ENCODE assay signal across 14 cellular contexts in the genomic region with DNA sequence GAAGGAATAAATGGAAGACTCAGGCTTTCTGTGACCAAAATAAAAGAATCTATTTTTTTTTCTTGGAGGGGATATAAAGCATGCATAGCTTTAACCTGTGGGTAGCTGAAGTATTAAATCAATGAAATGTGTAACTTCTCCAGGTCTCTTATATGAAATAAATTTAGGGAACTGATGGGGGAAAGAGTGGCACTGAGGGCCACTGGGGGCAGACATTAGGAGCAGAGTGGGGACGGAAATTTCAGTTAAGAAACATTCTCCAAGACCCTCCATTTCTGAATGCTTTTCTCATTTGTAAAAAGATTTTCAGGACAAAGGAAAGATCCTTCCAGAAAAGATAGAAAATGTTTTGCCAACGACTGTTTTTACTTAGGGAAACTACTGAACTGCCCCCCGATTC.
A peak's percentile ranks its signal among the peaks of the same experiment; 100 is the strongest.
DNase-seq lines count a peak whose midpoint lies in the region; ATAC-seq and TF ChIP-seq lines count a peak whose summit lies in the region.
"Had no signal": no experiment of that assay in that cellular context is flagged by ENCODE, and none has a peak within 500 bp of the region (broad histone marks: within the 10 kb centered on the region; RNA-seq: fewer than 3 reads in every experiment).

No MANE protein-coding gene starts in this region.

- H3K36me3 ChIP-seq in naive thymus-derived CD4-positive, alpha-beta T cell (ENCODE audit: control insufficient read depth in 2 of 3, insufficient read depth in 3 of 3, low read length in 3 of 3) = no peaks in the 10 kb centered on the region

- H3K27me3 ChIP-seq in naive thymus-derived CD4-positive, alpha-beta T cell (ENCODE audit: control insufficient read depth in 2 of 2, insufficient read depth in 2 of 2, low read length in 2 of 2) = peaks cover 9 to 20% of the 10 kb centered on the region in 2 donors

- H3K9me3 Mint-ChIP-seq in WTC11 = no peaks in the 10 kb centered on the region
- H3K9me3 Mint-ChIP-seq in naive thymus-derived CD4-positive, alpha-beta T cell = peaks cover 0 to 15% (median 0%) of the 10 kb centered on the region in 11 donors
- H3K9me3 Mint-ChIP-seq: activated CD4-positive, alpha-beta memory T cell treated with anti-CD3 and anti-CD28 coated beads for 36 hours had no signal

- no peak overlapping the region for H3K27ac ChIP-seq in naive thymus-derived CD4-positive, alpha-beta T cell (ENCODE audit: low read depth, low read length)
- H3K27ac ChIP-seq: 22Rv1, foreskin keratinocyte had no signal

- CTCF ChIA-PET in WTC11 (lab: Charles Lee) = interaction anchor here (1.0 kb wide), 1 partner anchor 114 kb away, joined by 3 read pairs; no protein-coding TSS in a partner anchor
- CTCF ChIA-PET in naive thymus-derived CD4-positive, alpha-beta T cell (lab: Charles Lee) = no interaction called here

- DNase-seq in DMS 273 (lab: John Stamatoyannopoulos, UW; ENCODE audit: unreplicated experiment) = peak; percentile 42
- no peak for DNase-seq in DMS 273 treated with DMSO at 0.1 percent for 48 hours (lab: John Stamatoyannopoulos, UW)
- peak; percentile 42 for DNase-seq in KBM-7
- no peak for DNase-seq in WTC11 (ENCODE audit: low spot score)
- DNase-seq in naive thymus-derived CD4-positive, alpha-beta T cell = no peak
- no peak for DNase-seq in DMS79 treated with DMSO at 0.1 percent for 48 hours (lab: John Stamatoyannopoulos, UW)
- no peak for DNase-seq in SW480 (ENCODE audit: low spot score)
- DNase-seq in NCI-H187 treated with DMSO at 0.1 percent for 48 hours (lab: John Stamatoyannopoulos, UW) = no peak
- DNase-seq: activated CD4-positive, alpha-beta memory T cell treated with anti-CD3 and anti-CD28 coated beads for 36 hours; dermis blood vessel endothelial cell; NCI-H1417 treated with DMSO at 0.1 percent for 48 hours; NCI-H69 had no signal

- no peak overlapping the region for H3K4me3 ChIP-seq in naive thymus-derived CD4-positive, alpha-beta T cell (ENCODE audit: low read length)

- intact Hi-C loops in naive thymus-derived CD4-positive, alpha-beta T cell (cut with micrococcal nuclease) = loop anchor here in 1 of 2 donors (5.0 kb wide), 1 partner anchor 114 kb away; no protein-coding TSS in a partner anchor

- H3K4me3 Mint-ChIP-seq in WTC11 = peak overlapping the region; percentile 93
- peak overlapping the region in 9 of 10 donors; percentile 67 to 91 (median 83) for H3K4me3 Mint-ChIP-seq in naive thymus-derived CD4-positive, alpha-beta T cell

- ATAC-seq in WTC11 = no peak
- no peak for ATAC-seq in naive thymus-derived CD4-positive, alpha-beta T cell
- ATAC-seq: foreskin keratinocyte had no signal

- TF ChIP-seq CTCF in WTC11 (IDR thresholded peaks at IDR 0.05) = no peak

- POLR2A ChIA-PET in WTC11 (lab: Charles Lee) = no interaction called here
- POLR2A ChIA-PET in naive thymus-derived CD4-positive, alpha-beta T cell (lab: Charles Lee) = interaction anchor here (0.7 kb wide), 1 partner anchor 122 kb away, joined by 3 read pairs; no protein-coding TSS in a partner anchor

- peaks cover 6 to 13% of the 10 kb centered on the region in 2 donors for H3K4me1 ChIP-seq in naive thymus-derived CD4-positive, alpha-beta T cell (ENCODE audit: control insufficient read depth in 2 of 2, insufficient read depth in 2 of 2, low read length in 2 of 2)
- H3K4me1 ChIP-seq: foreskin keratinocyte had no signal

- H3K27ac Mint-ChIP-seq in WTC11 = no peak overlapping the region
- no peak overlapping the region for H3K27ac Mint-ChIP-seq in naive thymus-derived CD4-positive, alpha-beta T cell
- H3K27ac Mint-ChIP-seq: activated CD4-positive, alpha-beta memory T cell treated with anti-CD3 and anti-CD28 coated beads for 36 hours had no signal

- H3K9me3 ChIP-seq in naive thymus-derived CD4-positive, alpha-beta T cell (ENCODE audit: control insufficient read depth in 2 of 3, low read length in 3 of 3) = no peaks in the 10 kb centered on the region

- H3K36me3 Mint-ChIP-seq in WTC11 = no peaks in the 10 kb centered on the region
- H3K36me3 Mint-ChIP-seq in naive thymus-derived CD4-positive, alpha-beta T cell = peaks cover 0 to 4% (median 0%) of the 10 kb centered on the region in 5 donors
- H3K36me3 Mint-ChIP-seq: activated CD4-positive, alpha-beta memory T cell treated with anti-CD3 and anti-CD28 coated beads for 36 hours had no signal

- no peaks in the 10 kb centered on the region for H3K27me3 Mint-ChIP-seq in WTC11 (ENCODE audit: low read depth)
- H3K27me3 Mint-ChIP-seq in naive thymus-derived CD4-positive, alpha-beta T cell = peaks cover 62 to 78% (median 69%) of the 10 kb centered on the region in 5 donors

- in situ Hi-C loops in KBM-7 (cut with MboI; ENCODE audit: low pct_unique_long_range_greater_than_20kb, low sequenced_read_pairs) = no loop called here

- peaks cover 14% of the 10 kb centered on the region for H3K4me1 Mint-ChIP-seq in WTC11
- peaks cover 15 to 30% (median 23%) of the 10 kb centered on the region in 7 donors for H3K4me1 Mint-ChIP-seq in naive thymus-derived CD4-positive, alpha-beta T cell

TF ChIP-seq in WTC11, 78 proteins besides CTCF, POLR2A, EP300 and RAD21 (continues in another document):
- TF ChIP-seq, protein P1, sequence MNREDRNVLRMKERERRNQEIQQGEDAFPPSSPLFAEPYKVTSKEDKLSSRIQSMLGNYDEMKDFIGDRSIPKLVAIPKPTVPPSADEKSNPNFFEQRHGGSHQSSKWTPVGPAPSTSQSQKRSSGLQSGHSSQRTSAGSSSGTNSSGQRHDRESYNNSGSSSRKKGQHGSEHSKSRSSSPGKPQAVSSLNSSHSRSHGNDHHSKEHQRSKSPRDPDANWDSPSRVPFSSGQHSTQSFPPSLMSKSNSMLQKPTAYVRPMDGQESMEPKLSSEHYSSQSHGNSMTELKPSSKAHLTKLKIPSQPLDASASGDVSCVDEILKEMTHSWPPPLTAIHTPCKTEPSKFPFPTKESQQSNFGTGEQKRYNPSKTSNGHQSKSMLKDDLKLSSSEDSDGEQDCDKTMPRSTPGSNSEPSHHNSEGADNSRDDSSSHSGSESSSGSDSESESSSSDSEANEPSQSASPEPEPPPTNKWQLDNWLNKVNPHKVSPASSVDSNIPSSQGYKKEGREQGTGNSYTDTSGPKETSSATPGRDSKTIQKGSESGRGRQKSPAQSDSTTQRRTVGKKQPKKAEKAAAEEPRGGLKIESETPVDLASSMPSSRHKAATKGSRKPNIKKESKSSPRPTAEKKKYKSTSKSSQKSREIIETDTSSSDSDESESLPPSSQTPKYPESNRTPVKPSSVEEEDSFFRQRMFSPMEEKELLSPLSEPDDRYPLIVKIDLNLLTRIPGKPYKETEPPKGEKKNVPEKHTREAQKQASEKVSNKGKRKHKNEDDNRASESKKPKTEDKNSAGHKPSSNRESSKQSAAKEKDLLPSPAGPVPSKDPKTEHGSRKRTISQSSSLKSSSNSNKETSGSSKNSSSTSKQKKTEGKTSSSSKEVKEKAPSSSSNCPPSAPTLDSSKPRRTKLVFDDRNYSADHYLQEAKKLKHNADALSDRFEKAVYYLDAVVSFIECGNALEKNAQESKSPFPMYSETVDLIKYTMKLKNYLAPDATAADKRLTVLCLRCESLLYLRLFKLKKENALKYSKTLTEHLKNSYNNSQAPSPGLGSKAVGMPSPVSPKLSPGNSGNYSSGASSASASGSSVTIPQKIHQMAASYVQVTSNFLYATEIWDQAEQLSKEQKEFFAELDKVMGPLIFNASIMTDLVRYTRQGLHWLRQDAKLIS (CRISPR knock-in tag; IDR thresholded peaks at IDR 0.05; ENCODE audit: borderline replicate concordance) = no peak
- no peak for TF ChIP-seq ZNF219 (CRISPR knock-in tag; IDR thresholded peaks at IDR 0.05; ENCODE audit: borderline replicate concordance)
- no peak for TF ChIP-seq ZNF423 (CRISPR knock-in tag; IDR thresholded peaks at IDR 0.05)
- TF ChIP-seq, protein P2, sequence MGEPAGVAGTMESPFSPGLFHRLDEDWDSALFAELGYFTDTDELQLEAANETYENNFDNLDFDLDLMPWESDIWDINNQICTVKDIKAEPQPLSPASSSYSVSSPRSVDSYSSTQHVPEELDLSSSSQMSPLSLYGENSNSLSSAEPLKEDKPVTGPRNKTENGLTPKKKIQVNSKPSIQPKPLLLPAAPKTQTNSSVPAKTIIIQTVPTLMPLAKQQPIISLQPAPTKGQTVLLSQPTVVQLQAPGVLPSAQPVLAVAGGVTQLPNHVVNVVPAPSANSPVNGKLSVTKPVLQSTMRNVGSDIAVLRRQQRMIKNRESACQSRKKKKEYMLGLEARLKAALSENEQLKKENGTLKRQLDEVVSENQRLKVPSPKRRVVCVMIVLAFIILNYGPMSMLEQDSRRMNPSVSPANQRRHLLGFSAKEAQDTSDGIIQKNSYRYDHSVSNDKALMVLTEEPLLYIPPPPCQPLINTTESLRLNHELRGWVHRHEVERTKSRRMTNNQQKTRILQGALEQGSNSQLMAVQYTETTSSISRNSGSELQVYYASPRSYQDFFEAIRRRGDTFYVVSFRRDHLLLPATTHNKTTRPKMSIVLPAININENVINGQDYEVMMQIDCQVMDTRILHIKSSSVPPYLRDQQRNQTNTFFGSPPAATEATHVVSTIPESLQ (CRISPR knock-in tag; IDR thresholded peaks at IDR 0.05) = no peak
- TF ChIP-seq FOXK1 (CRISPR knock-in tag; IDR thresholded peaks at IDR 0.05) = no peak
- TF ChIP-seq, protein P3, sequence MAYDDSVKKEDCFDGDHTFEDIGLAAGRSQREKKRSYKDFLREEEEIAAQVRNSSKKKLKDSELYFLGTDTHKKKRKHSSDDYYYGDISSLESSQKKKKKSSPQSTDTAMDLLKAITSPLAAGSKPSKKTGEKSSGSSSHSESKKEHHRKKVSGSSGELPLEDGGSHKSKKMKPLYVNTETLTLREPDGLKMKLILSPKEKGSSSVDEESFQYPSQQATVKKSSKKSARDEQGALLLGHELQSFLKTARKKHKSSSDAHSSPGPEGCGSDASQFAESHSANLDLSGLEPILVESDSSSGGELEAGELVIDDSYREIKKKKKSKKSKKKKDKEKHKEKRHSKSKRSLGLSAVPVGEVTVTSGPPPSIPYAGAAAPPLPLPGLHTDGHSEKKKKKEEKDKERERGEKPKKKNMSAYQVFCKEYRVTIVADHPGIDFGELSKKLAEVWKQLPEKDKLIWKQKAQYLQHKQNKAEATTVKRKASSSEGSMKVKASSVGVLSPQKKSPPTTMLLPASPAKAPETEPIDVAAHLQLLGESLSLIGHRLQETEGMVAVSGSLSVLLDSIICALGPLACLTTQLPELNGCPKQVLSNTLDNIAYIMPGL (CRISPR knock-in tag; IDR thresholded peaks at IDR 0.05) = no peak
- TF ChIP-seq JAZF1 (CRISPR knock-in tag; IDR thresholded peaks at IDR 0.05) = no peak
- no peak for TF ChIP-seq SOX15 (CRISPR knock-in tag; IDR thresholded peaks at IDR 0.05)
- TF ChIP-seq CREB1 (CRISPR knock-in tag; IDR thresholded peaks at IDR 0.05) = no peak
- TF ChIP-seq NR1H2 (CRISPR knock-in tag; IDR thresholded peaks at IDR 0.05) = no peak
- TF ChIP-seq NFE2L1 (CRISPR knock-in tag; IDR thresholded peaks at IDR 0.05) = no peak
- TF ChIP-seq, protein P4, sequence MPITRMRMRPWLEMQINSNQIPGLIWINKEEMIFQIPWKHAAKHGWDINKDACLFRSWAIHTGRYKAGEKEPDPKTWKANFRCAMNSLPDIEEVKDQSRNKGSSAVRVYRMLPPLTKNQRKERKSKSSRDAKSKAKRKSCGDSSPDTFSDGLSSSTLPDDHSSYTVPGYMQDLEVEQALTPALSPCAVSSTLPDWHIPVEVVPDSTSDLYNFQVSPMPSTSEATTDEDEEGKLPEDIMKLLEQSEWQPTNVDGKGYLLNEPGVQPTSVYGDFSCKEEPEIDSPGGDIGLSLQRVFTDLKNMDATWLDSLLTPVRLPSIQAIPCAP (CRISPR knock-in tag; IDR thresholded peaks at IDR 0.05) = no peak

Comparison
In these comparisons a context has a peak if more than half of its experiments do, and no peak if none do; other contexts are left out.
1. DNase-seq: peak in DMS 273 (single experiment) and KBM-7 (single experiment); none in DMS 273 treated with DMSO at 0.1 percent for 48 hours (single experiment), WTC11 (single experiment), naive thymus-derived CD4-positive, alpha-beta T cell (0 of 9), DMS79 treated with DMSO at 0.1 percent for 48 hours (single experiment), SW480 (single experiment) and NCI-H187 treated with DMSO at 0.1 percent for 48 hours (single experiment).